ENCODE assay signal across 2 cellular contexts in genomic region chr5:91328743-91329142, GRCh38.
TF ChIP-seq lines count a peak whose summit lies in the region.

No MANE protein-coding gene starts in this region.

TF ChIP-seq in HepG2, 621 proteins besides CTCF, POLR2A, EP300 and RAD21:
- TF ChIP-seq TFAP4 (IDR thresholded peaks at IDR 0.05; ENCODE audit: borderline replicate concordance, low read depth) (peak; percentile 73; the same call in 1 of the 2 replicates), GABPA (IDR thresholded peaks at IDR 0.05; ENCODE audit: low read depth, low read length) (no peak), GABPA (CRISPR knock-in tag; IDR thresholded peaks at IDR 0.05; ENCODE audit: low read depth) (no peak)

TF ChIP-seq in K562, 482 proteins besides CTCF, POLR2A, EP300 and RAD21:
- no peak for TF ChIP-seq SP2 (IDR thresholded peaks at IDR 0.05; ENCODE audit: extremely low read depth, low read depth, low read length, poor library complexity, severe bottlenecking)
- TF ChIP-seq CEBPG (CRISPR knock-in tag; IDR thresholded peaks at IDR 0.05) = no peak
- TF ChIP-seq CEBPG (tag; conservative IDR thresholded peaks at IDR 0.05 in 1 of 2, IDR thresholded peaks at IDR 0.05 in 1 of 2) = no peak
- TF ChIP-seq ZNF23 (CRISPR knock-in tag; IDR thresholded peaks at IDR 0.05) = no peak
- no peak for TF ChIP-seq RFX7 (CRISPR knock-in tag; IDR thresholded peaks at IDR 0.05)
- no peak for TF ChIP-seq BCOR (IDR thresholded peaks at IDR 0.05)
- no peak for TF ChIP-seq LARP7 (IDR thresholded peaks at IDR 0.05)
- no peak for TF ChIP-seq ZNF398 (CRISPR knock-in tag; IDR thresholded peaks at IDR 0.05)
- TF ChIP-seq TGIF2 (CRISPR knock-in tag; IDR thresholded peaks at IDR 0.05) = no peak
- TF ChIP-seq NFIX (CRISPR knock-in tag; IDR thresholded peaks at IDR 0.05; ENCODE audit: low read depth) = no peak
- no peak for TF ChIP-seq TAF9B (IDR thresholded peaks at IDR 0.05; ENCODE audit: partially characterized antibody)
- TF ChIP-seq BCLAF1 (IDR thresholded peaks at IDR 0.05; ENCODE audit: borderline replicate concordance in 1 of 2, control insufficient read depth in 1 of 2, low read depth in 2 of 2, low read length in 1 of 2) = no peak
- no peak for TF ChIP-seq SMARCE1 (IDR thresholded peaks at IDR 0.05)
- no peak for TF ChIP-seq NELFE (IDR thresholded peaks at IDR 0.05; ENCODE audit: insufficient read depth, insufficient read length)
- no peak for TF ChIP-seq ELF2 (CRISPR knock-in tag; IDR thresholded peaks at IDR 0.05)
- no peak for TF ChIP-seq MAFK (IDR thresholded peaks at IDR 0.05; ENCODE audit: low read length)
- TF ChIP-seq STAG1 (CRISPR knock-in tag; IDR thresholded peaks at IDR 0.05; ENCODE audit: borderline replicate concordance) = no peak
- no peak for TF ChIP-seq KLF6 (CRISPR knock-in tag; IDR thresholded peaks at IDR 0.05; ENCODE audit: borderline replicate concordance)
- TF ChIP-seq POLR2G (IDR thresholded peaks at IDR 0.05; ENCODE audit: low read depth, low read length) = no peak
